Comparison of ENCODE assay signal across 2 cellular contexts in genomic region chr10:72275351-72276012, GRCh38.
TF ChIP-seq lines count a peak whose summit lies in the region.

No MANE protein-coding gene starts in this region.

TF ChIP-seq in A549, 52 proteins besides CTCF, POLR2A, EP300 and RAD21:
- TF ChIP-seq HMGXB4 (CRISPR knock-in tag; IDR thresholded peaks at IDR 0.05; ENCODE audit: borderline replicate concordance) (peak; percentile 36), MYC (IDR thresholded peaks at IDR 0.05; ENCODE audit: borderline replicate concordance, low read length) (no peak), GATA3 (IDR thresholded peaks at IDR 0.05; ENCODE audit: borderline replicate concordance) (no peak; the same call in 1 of the 2 replicates), HEYL (CRISPR knock-in tag; IDR thresholded peaks at IDR 0.05) (0 out of 2 replicates have a peak, but pooled peaks have one; percentile 32), RFX5 (IDR thresholded peaks at IDR 0.05) (no peak), KDM1A (IDR thresholded peaks at IDR 0.05; ENCODE audit: low read depth) (no peak), JUN (IDR thresholded peaks at IDR 0.05) (peak in 1 of 2 experiments; percentile 45; a peak in 3 of 5 replicates), SREBF2 (IDR thresholded peaks at IDR 0.05) (no peak), CBX8 (IDR thresholded peaks at IDR 0.05) (no peak), NPAS2 (CRISPR knock-in tag; IDR thresholded peaks at IDR 0.05; ENCODE audit: borderline replicate concordance) (no peak), CHD4 (IDR thresholded peaks at IDR 0.05; ENCODE audit: borderline replicate concordance) (no peak), ZC3H11A (IDR thresholded peaks at IDR 0.05) (no peak), PHF8 (IDR thresholded peaks at IDR 0.05; ENCODE audit: borderline replicate concordance, low read depth) (no peak), ATOH8 (CRISPR knock-in tag; IDR thresholded peaks at IDR 0.05; ENCODE audit: low read depth) (no peak), ELK1 (IDR thresholded peaks at IDR 0.05; ENCODE audit: low read depth, low read length) (no peak), MAX (IDR thresholded peaks at IDR 0.05) (peak; percentile 49; the same call in 1 of the 2 replicates), EHMT2 (IDR thresholded peaks at IDR 0.05; ENCODE audit: low read depth) (no peak), BHLHE40 (IDR thresholded peaks at IDR 0.05; ENCODE audit: low read depth, low read length) (no peak), RARB (CRISPR knock-in tag; IDR thresholded peaks at IDR 0.05) (no peak), CBX2 (IDR thresholded peaks at IDR 0.05; ENCODE audit: borderline replicate concordance, low read depth) (no peak), E2F6 (IDR thresholded peaks at IDR 0.05; ENCODE audit: borderline replicate concordance, low read depth) (peak; percentile 13; the same call in 1 of the 2 replicates), SMC3 (IDR thresholded peaks at IDR 0.05) (peak; percentile 10; the same call in 1 of the 3 replicates)

TF ChIP-seq in HEK293, 187 proteins besides CTCF, POLR2A, EP300 and RAD21 (continued from another document and continues in another):
- TF ChIP-seq PRDM10 (tag by site-specific recombination; IDR thresholded peaks at IDR 0.05) (peak; percentile 90), ZSCAN23 (tag by site-specific recombination; IDR thresholded peaks at IDR 0.05) (0 out of 2 replicates have a peak, but pooled peaks have one; percentile 43), PRDM4 (tag by site-specific recombination; IDR thresholded peaks at IDR 0.05) (peak; percentile 9; the same call in 1 of the 2 replicates), ZNF529 (tag by site-specific recombination; IDR thresholded peaks at IDR 0.05; ENCODE audit: insufficient replicate concordance) (no peak), ZSCAN4 (tag by site-specific recombination; IDR thresholded peaks at IDR 0.05) (peak; percentile 39; the same call in 1 of the 2 replicates), YY2 (tag by site-specific recombination; IDR thresholded peaks at IDR 0.05) (no peak), ZNF645 (tag by site-specific recombination; IDR thresholded peaks at IDR 0.05) (peak; percentile 97), ZNF677 (tag by site-specific recombination; IDR thresholded peaks at IDR 0.05) (no peak), ZBTB10 (tag by site-specific recombination; IDR thresholded peaks at IDR 0.05) (no peak), ZNF146 (tag by site-specific recombination; IDR thresholded peaks at IDR 0.05) (no peak), ZBTB44 (tag by site-specific recombination; IDR thresholded peaks at IDR 0.05) (no peak), KLF7 (tag by site-specific recombination; IDR thresholded peaks at IDR 0.05; ENCODE audit: borderline replicate concordance) (peak; percentile 58; the same call in 1 of the 2 replicates), ZNF488 (tag by site-specific recombination; IDR thresholded peaks at IDR 0.05) (no peak), KLF8 (tag by site-specific recombination; IDR thresholded peaks at IDR 0.05) (0 out of 2 replicates have a peak, but pooled peaks have one; percentile 30), EGR2 (tag by site-specific recombination; IDR thresholded peaks at IDR 0.05; ENCODE audit: low read depth) (peak; percentile 80), ZNF76 (tag by site-specific recombination; IDR thresholded peaks at IDR 0.05; ENCODE audit: borderline replicate concordance, low read depth) (no peak), ZBTB48 (tag by site-specific recombination; IDR thresholded peaks at IDR 0.05) (peak; percentile 56; the same call in 1 of the 2 replicates), ZNF214 (tag by site-specific recombination; IDR thresholded peaks at IDR 0.05; ENCODE audit: borderline replicate concordance) (no peak), GLI4 (tag by site-specific recombination; IDR thresholded peaks at IDR 0.05) (no peak), ZNF398 (tag by site-specific recombination; IDR thresholded peaks at IDR 0.05) (peak; percentile 71), BCL11A (tag by site-specific recombination; IDR thresholded peaks at IDR 0.05; ENCODE audit: low read depth) (peak; percentile 55; the same call in 1 of the 2 replicates), ZNF530 (tag by site-specific recombination; IDR thresholded peaks at IDR 0.05; ENCODE audit: low read depth) (no peak), ZNF394 (tag by site-specific recombination; IDR thresholded peaks at IDR 0.05; ENCODE audit: borderline replicate concordance) (peak; percentile 90), PATZ1 (tag by site-specific recombination; IDR thresholded peaks at IDR 0.05) (peak; percentile 76), SP7 (tag by site-specific recombination; IDR thresholded peaks at IDR 0.05) (peak; percentile 65)
